Comparison of ENCODE assay signal across 10 cellular contexts in genomic region chr5:179657302-179658178, GRCh38. TPM values are rescaled to one million over a fixed set of nuclear protein-coding genes. Genes with fewer than 3 reads are reported as not detected.
DNase-seq lines count a peak whose midpoint lies in the region; ATAC-seq and TF ChIP-seq lines count a peak whose summit lies in the region.
"Not testable (repeated sequence)": the region's sequence is repeated elsewhere in the genome, so short reads cannot be mapped to it uniquely, and the experiment has no call there.
"Had no signal": no experiment of that assay in that cellular context is flagged by ENCODE, and none has a peak within 500 bp of the region (broad histone marks: within the 10 kb centered on the region; RNA-seq: fewer than 3 reads in every experiment).

No MANE protein-coding gene starts in this region.

- TF ChIP-seq CTCF in transverse colon (IDR thresholded peaks at IDR 0.05), result not testable (repeated sequence)

- not testable (repeated sequence) for TF ChIP-seq EP300 in transverse colon (IDR thresholded peaks at IDR 0.05; ENCODE audit: low read depth)

- H3K4me1 Mint-ChIP-seq in activated CD4-positive, alpha-beta T cell treated with anti-CD3 and anti-CD28 coated beads, Interleukin-2, amount 10 ng/mL, durations not matched to agents 24 days and 14 days; effector memory CD8-positive, alpha-beta T cell (ENCODE audit: low read depth in 2 of 2); naive thymus-derived CD8-positive, alpha-beta T cell: not testable (repeated sequence)

- peak; percentile 90 for ATAC-seq in GM18511 (IDR thresholded peaks at IDR 0.05; ENCODE audit: unreplicated experiment)
- ATAC-seq in GM21367 (IDR thresholded peaks at IDR 0.05; ENCODE audit: unreplicated experiment), result peak; percentile 78
- ATAC-seq in HG02840 (IDR thresholded peaks at IDR 0.05; ENCODE audit: low FRiP score, unreplicated experiment), result peak; percentile 86
- ATAC-seq in HG03439 (IDR thresholded peaks at IDR 0.05; ENCODE audit: unreplicated experiment), result peak; percentile 89
- peak; percentile 95 for ATAC-seq in effector memory CD8-positive, alpha-beta T cell (replicated peaks)
- peak; percentile 96 to 97 for ATAC-seq in naive thymus-derived CD8-positive, alpha-beta T cell

- not testable (repeated sequence) for H3K4me1 ChIP-seq in transverse colon

- not testable (repeated sequence) for TF ChIP-seq POLR2A in transverse colon (IDR thresholded peaks at IDR 0.05)

- 21 to 83% methylated on average over 1 to 16 of the region's 50 CpGs for WGBS in transverse colon (ENCODE audit: low coverage in 1 of 2), 2 donors

- not testable (repeated sequence) for H3K9me3 ChIP-seq in transverse colon

- H3K27ac ChIP-seq in transverse colon, result peak overlapping the region in 2 of 4 donors; percentile 53 to 69

- H3K36me3 ChIP-seq in transverse colon, result not testable (repeated sequence)

- not testable (repeated sequence) for H3K36me3 Mint-ChIP-seq in activated CD4-positive, alpha-beta T cell treated with anti-CD3 and anti-CD28 coated beads, Interleukin-2, amount 10 ng/mL, durations not matched to agents 24 days and 14 days (ENCODE audit: low read depth); effector memory CD8-positive, alpha-beta T cell (ENCODE audit: insufficient read depth); naive thymus-derived CD8-positive, alpha-beta T cell

- H3K4me3 Mint-ChIP-seq in activated CD4-positive, alpha-beta T cell treated with anti-CD3 and anti-CD28 coated beads, Interleukin-2, amount 10 ng/mL, durations not matched to agents 24 days and 14 days, result peak overlapping the region; percentile 83
- not testable (repeated sequence) for H3K4me3 Mint-ChIP-seq in effector memory CD8-positive, alpha-beta T cell
- H3K4me3 Mint-ChIP-seq in naive thymus-derived CD8-positive, alpha-beta T cell, result peak overlapping the region in 1 of 10 donors; percentile 79

- not testable (repeated sequence) for H3K9me3 Mint-ChIP-seq in activated CD4-positive, alpha-beta T cell treated with anti-CD3 and anti-CD28 coated beads, Interleukin-2, amount 10 ng/mL, durations not matched to agents 24 days and 14 days; effector memory CD8-positive, alpha-beta T cell; naive thymus-derived CD8-positive, alpha-beta T cell

- H3K27me3 ChIP-seq in transverse colon, result not testable (repeated sequence)

- intact Hi-C loops in activated CD4-positive, alpha-beta T cell treated with anti-CD3 and anti-CD28 coated beads, Interleukin-2, amount 10 ng/mL, durations not matched to agents 24 days and 14 days (cut with micrococcal nuclease); transverse colon (cut with DNase I; ENCODE audit: low total_unique reads): not testable (repeated sequence)

- H3K27me3 Mint-ChIP-seq in activated CD4-positive, alpha-beta T cell treated with anti-CD3 and anti-CD28 coated beads, Interleukin-2, amount 10 ng/mL, durations not matched to agents 24 days and 14 days; effector memory CD8-positive, alpha-beta T cell; naive thymus-derived CD8-positive, alpha-beta T cell: not testable (repeated sequence)

- DNase-seq in activated CD4-positive, alpha-beta T cell treated with anti-CD3 and anti-CD28 coated beads, Interleukin-2, amount 10 ng/mL, durations not matched to agents 24 days and 14 days, result not testable (repeated sequence)
- DNase-seq in effector memory CD8-positive, alpha-beta T cell, result peak in 1 of 3 experiments; percentile 16
- peak in 2 of 10 donors; percentile 13 to 19 for DNase-seq in naive thymus-derived CD8-positive, alpha-beta T cell
- DNase-seq in transverse colon, result peak; percentile 33

- POLR2A ChIA-PET in naive thymus-derived CD8-positive, alpha-beta T cell (lab: Charles Lee), result not testable (repeated sequence)

- H3K4me3 ChIP-seq in transverse colon, result peak overlapping the region in 1 of 4 donors; percentile 20

- H3K27ac Mint-ChIP-seq in activated CD4-positive, alpha-beta T cell treated with anti-CD3 and anti-CD28 coated beads, Interleukin-2, amount 10 ng/mL, durations not matched to agents 24 days and 14 days; effector memory CD8-positive, alpha-beta T cell; naive thymus-derived CD8-positive, alpha-beta T cell: not testable (repeated sequence)

- in situ Hi-C loops in transverse colon (cut with MboI; ENCODE audit: low pct_ligation_motif_present in 1 of 4, low pct_unique_long_range_greater_than_20kb in 1 of 4, low sequenced_read_pairs in 3 of 4), result not testable (repeated sequence)

RNA-seq across cellular contexts. Expression of gene CBY3, which starts 23.3 kb away (rescaled TPM):
- total RNA-seq in activated CD4-positive, alpha-beta T cell treated with anti-CD3 and anti-CD28 coated beads, Interleukin-2, amount 10 ng/mL, durations not matched to agents 24 days and 14 days, result 0.45 and 0.63 TPM in 2 replicates
- total RNA-seq in naive thymus-derived CD8-positive, alpha-beta T cell, result under 1 TPM in 1 of 2 experiments, not detected in 1; 0.99 TPM
- under 1 TPM in 2 of 3 donors, not detected in 1; 0.62 to 0.66 TPM for polyA plus RNA-seq in naive thymus-derived CD8-positive, alpha-beta T cell
- total RNA-seq in transverse colon, result not detected
- total RNA-seq: H4, vagina had no signal

RNA-seq across cellular contexts. Expression of gene HNRNPH1, which starts 34.1 kb away (rescaled TPM):
- 952 and 964 TPM in 2 replicates for total RNA-seq in activated CD4-positive, alpha-beta T cell treated with anti-CD3 and anti-CD28 coated beads, Interleukin-2, amount 10 ng/mL, durations not matched to agents 24 days and 14 days
- 1,000 to 10,000 TPM; 1,803 to 1,897 TPM for total RNA-seq in naive thymus-derived CD8-positive, alpha-beta T cell
- 100 to 1,000 TPM in 2 of 3 donors, 10 to 100 TPM in 1; 97.0 to 120 (median 104) TPM for polyA plus RNA-seq in naive thymus-derived CD8-positive, alpha-beta T cell
- total RNA-seq in transverse colon, result 100 to 1,000 TPM; 358 to 910 (median 594) TPM

RNA-seq across cellular contexts. Expression of gene CANX, which starts 41.2 kb away (rescaled TPM):
- total RNA-seq in activated CD4-positive, alpha-beta T cell treated with anti-CD3 and anti-CD28 coated beads, Interleukin-2, amount 10 ng/mL, durations not matched to agents 24 days and 14 days, result 514 and 546 TPM in 2 replicates
- 100 to 1,000 TPM; 219 to 225 TPM for total RNA-seq in naive thymus-derived CD8-positive, alpha-beta T cell
- 100 to 1,000 TPM; 172 to 220 (median 190) TPM for polyA plus RNA-seq in naive thymus-derived CD8-positive, alpha-beta T cell
- total RNA-seq in transverse colon, result 100 to 1,000 TPM; 124 to 398 (median 270) TPM
